In the genomic region with DNA sequence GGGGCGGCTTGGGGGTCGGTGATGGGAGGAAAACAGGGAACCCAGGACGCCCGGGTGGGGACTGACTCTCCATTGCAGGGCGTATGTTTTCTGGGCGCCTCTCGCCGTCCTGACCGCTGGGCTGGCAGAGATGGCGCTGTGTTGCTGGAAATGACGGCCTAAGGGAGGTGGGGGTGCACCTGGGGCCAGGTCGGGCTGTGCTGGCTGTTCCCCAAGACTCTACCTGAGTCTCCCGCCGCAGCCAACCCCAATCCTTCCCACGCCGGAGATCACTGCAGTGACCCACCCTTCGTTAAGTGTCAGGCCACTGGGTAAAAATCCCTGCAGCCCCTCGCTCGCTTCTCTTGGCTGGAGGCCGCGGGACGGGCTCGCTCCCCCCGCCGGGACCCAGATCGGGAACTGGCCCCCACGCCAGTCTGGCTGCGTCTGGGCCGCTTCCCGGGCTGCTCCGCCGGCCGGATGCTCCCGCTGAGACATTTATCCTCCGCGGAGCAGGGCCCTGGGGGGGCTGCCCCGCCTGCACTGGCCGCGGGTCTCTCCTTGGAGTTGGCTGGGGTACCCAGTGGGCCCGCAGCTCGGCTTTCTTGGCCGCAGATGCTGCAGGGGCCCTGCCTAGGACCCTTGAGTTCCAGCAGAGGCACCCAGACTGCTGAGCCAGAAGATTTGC, we compare ENCODE assay signal across 1 cellular context.
TF ChIP-seq lines count a peak whose summit lies in the region.

No MANE protein-coding gene starts in this region.

TF ChIP-seq in HepG2, 621 proteins besides CTCF, POLR2A, EP300 and RAD21 (continued from another document and continues in another):
- TF ChIP-seq, protein P1, sequence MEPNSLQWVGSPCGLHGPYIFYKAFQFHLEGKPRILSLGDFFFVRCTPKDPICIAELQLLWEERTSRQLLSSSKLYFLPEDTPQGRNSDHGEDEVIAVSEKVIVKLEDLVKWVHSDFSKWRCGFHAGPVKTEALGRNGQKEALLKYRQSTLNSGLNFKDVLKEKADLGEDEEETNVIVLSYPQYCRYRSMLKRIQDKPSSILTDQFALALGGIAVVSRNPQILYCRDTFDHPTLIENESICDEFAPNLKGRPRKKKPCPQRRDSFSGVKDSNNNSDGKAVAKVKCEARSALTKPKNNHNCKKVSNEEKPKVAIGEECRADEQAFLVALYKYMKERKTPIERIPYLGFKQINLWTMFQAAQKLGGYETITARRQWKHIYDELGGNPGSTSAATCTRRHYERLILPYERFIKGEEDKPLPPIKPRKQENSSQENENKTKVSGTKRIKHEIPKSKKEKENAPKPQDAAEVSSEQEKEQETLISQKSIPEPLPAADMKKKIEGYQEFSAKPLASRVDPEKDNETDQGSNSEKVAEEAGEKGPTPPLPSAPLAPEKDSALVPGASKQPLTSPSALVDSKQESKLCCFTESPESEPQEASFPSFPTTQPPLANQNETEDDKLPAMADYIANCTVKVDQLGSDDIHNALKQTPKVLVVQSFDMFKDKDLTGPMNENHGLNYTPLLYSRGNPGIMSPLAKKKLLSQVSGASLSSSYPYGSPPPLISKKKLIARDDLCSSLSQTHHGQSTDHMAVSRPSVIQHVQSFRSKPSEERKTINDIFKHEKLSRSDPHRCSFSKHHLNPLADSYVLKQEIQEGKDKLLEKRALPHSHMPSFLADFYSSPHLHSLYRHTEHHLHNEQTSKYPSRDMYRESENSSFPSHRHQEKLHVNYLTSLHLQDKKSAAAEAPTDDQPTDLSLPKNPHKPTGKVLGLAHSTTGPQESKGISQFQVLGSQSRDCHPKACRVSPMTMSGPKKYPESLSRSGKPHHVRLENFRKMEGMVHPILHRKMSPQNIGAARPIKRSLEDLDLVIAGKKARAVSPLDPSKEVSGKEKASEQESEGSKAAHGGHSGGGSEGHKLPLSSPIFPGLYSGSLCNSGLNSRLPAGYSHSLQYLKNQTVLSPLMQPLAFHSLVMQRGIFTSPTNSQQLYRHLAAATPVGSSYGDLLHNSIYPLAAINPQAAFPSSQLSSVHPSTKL (CRISPR knock-in tag; IDR thresholded peaks at IDR 0.05), result no peak
- TF ChIP-seq AKAP8 (CRISPR knock-in tag; IDR thresholded peaks at IDR 0.05), result no peak
- TF ChIP-seq MTA1 (CRISPR knock-in tag; IDR thresholded peaks at IDR 0.05; ENCODE audit: borderline replicate concordance), result peak; percentile 52; the same call in 1 of the 2 replicates
- no peak for TF ChIP-seq ZNF607 (CRISPR knock-in tag; IDR thresholded peaks at IDR 0.05; ENCODE audit: borderline replicate concordance)
- TF ChIP-seq, protein P2, sequence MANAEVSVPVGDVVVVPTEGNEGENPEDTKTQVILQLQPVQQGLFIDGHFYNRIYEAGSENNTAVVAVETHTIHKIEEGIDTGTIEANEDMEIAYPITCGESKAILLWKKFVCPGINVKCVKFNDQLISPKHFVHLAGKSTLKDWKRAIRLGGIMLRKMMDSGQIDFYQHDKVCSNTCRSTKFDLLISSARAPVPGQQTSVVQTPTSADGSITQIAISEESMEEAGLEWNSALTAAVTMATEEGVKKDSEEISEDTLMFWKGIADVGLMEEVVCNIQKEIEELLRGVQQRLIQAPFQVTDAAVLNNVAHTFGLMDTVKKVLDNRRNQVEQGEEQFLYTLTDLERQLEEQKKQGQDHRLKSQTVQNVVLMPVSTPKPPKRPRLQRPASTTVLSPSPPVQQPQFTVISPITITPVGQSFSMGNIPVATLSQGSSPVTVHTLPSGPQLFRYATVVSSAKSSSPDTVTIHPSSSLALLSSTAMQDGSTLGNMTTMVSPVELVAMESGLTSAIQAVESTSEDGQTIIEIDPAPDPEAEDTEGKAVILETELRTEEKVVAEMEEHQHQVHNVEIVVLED (CRISPR knock-in tag; IDR thresholded peaks at IDR 0.05; ENCODE audit: borderline replicate concordance), result no peak
- TF ChIP-seq ZNF564 (CRISPR knock-in tag; IDR thresholded peaks at IDR 0.05), result no peak
- no peak for TF ChIP-seq FOXA1 (IDR thresholded peaks at IDR 0.05)
- TF ChIP-seq FOXA1 (CRISPR knock-in tag; IDR thresholded peaks at IDR 0.05), result no peak
- TF ChIP-seq ZNF20 (CRISPR knock-in tag; IDR thresholded peaks at IDR 0.05), result 0 out of 2 replicates have a peak, but pooled peaks have one; percentile 37
- no peak for TF ChIP-seq ZNF556 (CRISPR knock-in tag; IDR thresholded peaks at IDR 0.05; ENCODE audit: borderline replicate concordance)
- peak; percentile 63; the same call in 1 of the 2 replicates for TF ChIP-seq GABPB1 (CRISPR knock-in tag; IDR thresholded peaks at IDR 0.05)
- TF ChIP-seq CHCHD3 (CRISPR knock-in tag; IDR thresholded peaks at IDR 0.05), result no peak
- TF ChIP-seq BCL6 (CRISPR knock-in tag; IDR thresholded peaks at IDR 0.05), result no peak
- TF ChIP-seq ZNF557 (CRISPR knock-in tag; IDR thresholded peaks at IDR 0.05), result no peak
- no peak for TF ChIP-seq ZNF569 (CRISPR knock-in tag; IDR thresholded peaks at IDR 0.05; ENCODE audit: borderline replicate concordance)
- no peak for TF ChIP-seq ZNF367 (CRISPR knock-in tag; IDR thresholded peaks at IDR 0.05; ENCODE audit: borderline replicate concordance)
- TF ChIP-seq ZNF598 (CRISPR knock-in tag; IDR thresholded peaks at IDR 0.05; ENCODE audit: borderline replicate concordance), result 0 out of 2 replicates have a peak, but pooled peaks have one; percentile 8
- TF ChIP-seq ZNF510 (CRISPR knock-in tag; IDR thresholded peaks at IDR 0.05; ENCODE audit: low read depth), result no peak
- TF ChIP-seq SRSF4 (IDR thresholded peaks at IDR 0.05; ENCODE audit: low read depth, low read length, poor library complexity, severe bottlenecking), result no peak
- TF ChIP-seq, protein P3, sequence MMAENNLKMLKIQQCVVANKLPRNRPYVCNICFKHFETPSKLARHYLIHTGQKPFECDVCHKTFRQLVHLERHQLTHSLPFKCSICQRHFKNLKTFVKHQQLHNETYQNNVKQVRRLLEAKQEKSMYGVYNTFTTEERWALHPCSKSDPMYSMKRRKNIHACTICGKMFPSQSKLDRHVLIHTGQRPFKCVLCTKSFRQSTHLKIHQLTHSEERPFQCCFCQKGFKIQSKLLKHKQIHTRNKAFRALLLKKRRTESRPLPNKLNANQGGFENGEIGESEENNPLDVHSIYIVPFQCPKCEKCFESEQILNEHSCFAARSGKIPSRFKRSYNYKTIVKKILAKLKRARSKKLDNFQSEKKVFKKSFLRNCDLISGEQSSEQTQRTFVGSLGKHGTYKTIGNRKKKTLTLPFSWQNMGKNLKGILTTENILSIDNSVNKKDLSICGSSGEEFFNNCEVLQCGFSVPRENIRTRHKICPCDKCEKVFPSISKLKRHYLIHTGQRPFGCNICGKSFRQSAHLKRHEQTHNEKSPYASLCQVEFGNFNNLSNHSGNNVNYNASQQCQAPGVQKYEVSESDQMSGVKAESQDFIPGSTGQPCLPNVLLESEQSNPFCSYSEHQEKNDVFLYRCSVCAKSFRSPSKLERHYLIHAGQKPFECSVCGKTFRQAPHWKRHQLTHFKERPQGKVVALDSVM (CRISPR knock-in tag; IDR thresholded peaks at IDR 0.05), result no peak
- no peak for TF ChIP-seq ARHGAP35 (CRISPR knock-in tag; IDR thresholded peaks at IDR 0.05; ENCODE audit: borderline replicate concordance)
- 0 out of 2 replicates have a peak, but pooled peaks have one; percentile 10 for TF ChIP-seq ZNF776 (CRISPR knock-in tag; IDR thresholded peaks at IDR 0.05)
- no peak for TF ChIP-seq RFXANK (CRISPR knock-in tag; IDR thresholded peaks at IDR 0.05)
- TF ChIP-seq MIER3 (CRISPR knock-in tag; IDR thresholded peaks at IDR 0.05; ENCODE audit: borderline replicate concordance), result no peak
- no peak for TF ChIP-seq ZNF746 (CRISPR knock-in tag; IDR thresholded peaks at IDR 0.05)
- TF ChIP-seq ZFP1 (CRISPR knock-in tag; IDR thresholded peaks at IDR 0.05), result no peak
- TF ChIP-seq DMAP1 (CRISPR knock-in tag; IDR thresholded peaks at IDR 0.05), result 0 out of 2 replicates have a peak, but pooled peaks have one; percentile 42
- TF ChIP-seq, protein P4, sequence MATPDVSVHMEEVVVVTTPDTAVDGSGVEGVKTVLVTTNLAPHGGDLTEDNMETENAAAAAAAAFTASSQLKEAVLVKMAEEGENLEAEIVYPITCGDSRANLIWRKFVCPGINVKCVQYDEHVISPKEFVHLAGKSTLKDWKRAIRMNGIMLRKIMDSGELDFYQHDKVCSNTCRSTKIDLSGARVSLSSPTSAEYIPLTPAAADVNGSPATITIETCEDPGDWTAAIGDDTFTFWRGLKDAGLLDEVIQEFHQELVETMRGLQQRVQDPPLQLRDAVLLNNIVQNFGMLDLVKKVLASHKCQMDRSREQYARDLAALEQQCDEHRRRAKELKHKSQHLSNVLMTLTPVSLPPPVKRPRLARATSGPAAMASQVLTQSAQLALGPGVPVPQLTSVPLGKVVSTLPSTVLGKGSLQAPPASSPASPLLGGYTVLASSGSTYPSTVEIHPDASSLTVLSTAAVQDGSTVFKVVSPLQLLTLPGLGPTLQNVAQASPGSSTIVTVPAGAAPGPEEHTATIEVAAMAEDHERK (CRISPR knock-in tag; IDR thresholded peaks at IDR 0.05; ENCODE audit: low read depth), result no peak
- TF ChIP-seq, protein P5, sequence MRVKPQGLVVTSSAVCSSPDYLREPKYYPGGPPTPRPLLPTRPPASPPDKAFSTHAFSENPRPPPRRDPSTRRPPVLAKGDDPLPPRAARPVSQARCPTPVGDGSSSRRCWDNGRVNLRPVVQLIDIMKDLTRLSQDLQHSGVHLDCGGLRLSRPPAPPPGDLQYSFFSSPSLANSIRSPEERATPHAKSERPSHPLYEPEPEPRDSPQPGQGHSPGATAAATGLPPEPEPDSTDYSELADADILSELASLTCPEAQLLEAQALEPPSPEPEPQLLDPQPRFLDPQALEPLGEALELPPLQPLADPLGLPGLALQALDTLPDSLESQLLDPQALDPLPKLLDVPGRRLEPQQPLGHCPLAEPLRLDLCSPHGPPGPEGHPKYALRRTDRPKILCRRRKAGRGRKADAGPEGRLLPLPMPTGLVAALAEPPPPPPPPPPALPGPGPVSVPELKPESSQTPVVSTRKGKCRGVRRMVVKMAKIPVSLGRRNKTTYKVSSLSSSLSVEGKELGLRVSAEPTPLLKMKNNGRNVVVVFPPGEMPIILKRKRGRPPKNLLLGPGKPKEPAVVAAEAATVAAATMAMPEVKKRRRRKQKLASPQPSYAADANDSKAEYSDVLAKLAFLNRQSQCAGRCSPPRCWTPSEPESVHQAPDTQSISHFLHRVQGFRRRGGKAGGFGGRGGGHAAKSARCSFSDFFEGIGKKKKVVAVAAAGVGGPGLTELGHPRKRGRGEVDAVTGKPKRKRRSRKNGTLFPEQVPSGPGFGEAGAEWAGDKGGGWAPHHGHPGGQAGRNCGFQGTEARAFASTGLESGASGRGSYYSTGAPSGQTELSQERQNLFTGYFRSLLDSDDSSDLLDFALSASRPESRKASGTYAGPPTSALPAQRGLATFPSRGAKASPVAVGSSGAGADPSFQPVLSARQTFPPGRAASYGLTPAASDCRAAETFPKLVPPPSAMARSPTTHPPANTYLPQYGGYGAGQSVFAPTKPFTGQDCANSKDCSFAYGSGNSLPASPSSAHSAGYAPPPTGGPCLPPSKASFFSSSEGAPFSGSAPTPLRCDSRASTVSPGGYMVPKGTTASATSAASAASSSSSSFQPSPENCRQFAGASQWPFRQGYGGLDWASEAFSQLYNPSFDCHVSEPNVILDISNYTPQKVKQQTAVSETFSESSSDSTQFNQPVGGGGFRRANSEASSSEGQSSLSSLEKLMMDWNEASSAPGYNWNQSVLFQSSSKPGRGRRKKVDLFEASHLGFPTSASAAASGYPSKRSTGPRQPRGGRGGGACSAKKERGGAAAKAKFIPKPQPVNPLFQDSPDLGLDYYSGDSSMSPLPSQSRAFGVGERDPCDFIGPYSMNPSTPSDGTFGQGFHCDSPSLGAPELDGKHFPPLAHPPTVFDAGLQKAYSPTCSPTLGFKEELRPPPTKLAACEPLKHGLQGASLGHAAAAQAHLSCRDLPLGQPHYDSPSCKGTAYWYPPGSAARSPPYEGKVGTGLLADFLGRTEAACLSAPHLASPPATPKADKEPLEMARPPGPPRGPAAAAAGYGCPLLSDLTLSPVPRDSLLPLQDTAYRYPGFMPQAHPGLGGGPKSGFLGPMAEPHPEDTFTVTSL (CRISPR knock-in tag; IDR thresholded peaks at IDR 0.05; ENCODE audit: borderline replicate concordance), result peak; percentile 24; the same call in 1 of the 2 replicates
- no peak for TF ChIP-seq SOX13 (IDR thresholded peaks at IDR 0.05)
- TF ChIP-seq SOX13 (CRISPR knock-in tag; conservative IDR thresholded peaks at IDR 0.05 in 1 of 2, IDR thresholded peaks at IDR 0.05 in 1 of 2), result no peak
- TF ChIP-seq, protein P6, sequence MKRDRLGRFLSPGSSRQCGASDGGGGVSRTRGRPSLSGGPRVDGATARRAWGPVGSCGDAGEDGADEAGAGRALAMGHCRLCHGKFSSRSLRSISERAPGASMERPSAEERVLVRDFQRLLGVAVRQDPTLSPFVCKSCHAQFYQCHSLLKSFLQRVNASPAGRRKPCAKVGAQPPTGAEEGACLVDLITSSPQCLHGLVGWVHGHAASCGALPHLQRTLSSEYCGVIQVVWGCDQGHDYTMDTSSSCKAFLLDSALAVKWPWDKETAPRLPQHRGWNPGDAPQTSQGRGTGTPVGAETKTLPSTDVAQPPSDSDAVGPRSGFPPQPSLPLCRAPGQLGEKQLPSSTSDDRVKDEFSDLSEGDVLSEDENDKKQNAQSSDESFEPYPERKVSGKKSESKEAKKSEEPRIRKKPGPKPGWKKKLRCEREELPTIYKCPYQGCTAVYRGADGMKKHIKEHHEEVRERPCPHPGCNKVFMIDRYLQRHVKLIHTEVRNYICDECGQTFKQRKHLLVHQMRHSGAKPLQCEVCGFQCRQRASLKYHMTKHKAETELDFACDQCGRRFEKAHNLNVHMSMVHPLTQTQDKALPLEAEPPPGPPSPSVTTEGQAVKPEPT (CRISPR knock-in tag; IDR thresholded peaks at IDR 0.05; ENCODE audit: low read depth), result no peak
- TF ChIP-seq CHD2 (IDR thresholded peaks at IDR 0.05; ENCODE audit: low read depth, low read length), result no peak
- TF ChIP-seq ZNF546 (CRISPR knock-in tag; conservative IDR thresholded peaks at IDR 0.05), result 0 out of 2 replicates have a peak, but pooled peaks have one; percentile 73
- TF ChIP-seq, protein P7, sequence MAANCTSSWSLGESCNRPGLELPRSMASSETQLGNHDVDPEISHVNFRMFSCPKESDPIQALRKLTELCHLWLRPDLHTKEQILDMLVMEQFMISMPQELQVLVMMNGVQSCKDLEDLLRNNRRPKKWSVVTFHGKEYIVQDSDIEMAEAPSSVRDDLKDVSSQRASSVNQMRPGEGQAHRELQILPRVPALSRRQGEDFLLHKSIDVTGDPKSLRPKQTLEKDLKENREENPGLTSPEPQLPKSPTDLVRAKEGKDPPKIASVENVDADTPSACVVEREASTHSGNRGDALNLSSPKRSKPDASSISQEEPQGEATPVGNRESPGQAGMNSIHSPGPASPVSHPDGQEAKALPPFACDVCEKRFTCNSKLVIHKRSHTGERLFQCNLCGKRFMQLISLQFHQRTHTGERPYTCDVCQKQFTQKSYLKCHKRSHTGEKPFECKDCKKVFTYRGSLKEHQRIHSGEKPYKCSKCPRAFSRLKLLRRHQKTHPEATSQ (CRISPR knock-in tag; IDR thresholded peaks at IDR 0.05; ENCODE audit: borderline replicate concordance), result no peak
